8 cellular contexts compared by ENCODE assay signal in the genomic region with DNA sequence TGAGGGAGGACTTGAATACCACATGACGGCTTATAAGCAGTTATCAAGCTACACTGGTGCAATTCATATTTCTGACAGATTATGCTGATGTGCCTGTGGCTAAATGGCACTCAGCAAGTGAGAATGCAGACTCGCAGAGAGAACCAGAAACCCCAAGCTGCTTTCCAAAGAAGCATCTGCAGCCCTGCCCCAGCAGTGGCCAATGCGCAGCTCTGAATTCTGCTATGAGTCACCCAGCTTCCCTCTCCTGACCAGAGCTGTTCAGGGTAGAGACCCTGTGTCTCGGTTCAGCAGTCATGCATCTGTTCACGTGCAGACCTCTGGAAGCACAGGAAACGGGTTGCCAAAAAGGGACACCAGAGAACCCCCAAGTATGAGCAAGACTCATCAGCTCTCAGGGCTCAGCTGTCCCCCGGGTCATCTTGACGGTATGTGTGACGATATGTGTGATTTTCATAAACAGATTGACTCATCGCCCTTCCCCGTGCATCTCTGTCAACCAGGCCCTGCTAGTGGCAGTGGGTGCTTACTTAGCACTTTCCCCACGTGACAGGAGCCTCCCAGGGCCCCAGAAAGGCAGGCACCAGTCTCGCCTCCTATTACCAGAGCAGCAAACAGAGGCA.
DNase-seq lines count a peak whose midpoint lies in the region; ATAC-seq and TF ChIP-seq lines count a peak whose summit lies in the region.

No MANE protein-coding gene starts in this region.

- peak overlapping the region; percentile 99 for H3K27ac Mint-ChIP-seq in central memory CD8-positive, alpha-beta T cell (ENCODE audit: low read depth)

- no peak overlapping the region for H3K9ac ChIP-seq in DND-41 (ENCODE audit: low read depth, low read length)

- no peaks in the 10 kb centered on the region for H3K9me3 Mint-ChIP-seq in central memory CD8-positive, alpha-beta T cell

- H3K27me3 Mint-ChIP-seq in central memory CD8-positive, alpha-beta T cell, result no peaks in the 10 kb centered on the region

- TF ChIP-seq CTCF in DND-41 (IDR thresholded peaks at IDR 0.05; ENCODE audit: borderline replicate concordance, extremely low read depth, low read length, poor library complexity, severe bottlenecking) (no peak), lung (IDR thresholded peaks at IDR 0.05; ENCODE audit: control extremely low read depth, extremely low read depth) (no peak)

- no peaks in the 10 kb centered on the region for H3K27me3 ChIP-seq in DND-41 (ENCODE audit: insufficient read depth, low read length, poor library complexity)
- H3K27me3 ChIP-seq in lung (ENCODE audit: control insufficient read depth, insufficient read depth), result no peaks in the 10 kb centered on the region

- H3K36me3 ChIP-seq in DND-41 (ENCODE audit: insufficient read depth, low read length), result peaks cover 20% of the 10 kb centered on the region; the same call in 1 of the 2 replicates
- no peaks in the 10 kb centered on the region for H3K36me3 ChIP-seq in lung (ENCODE audit: control insufficient read depth in 2 of 2, insufficient read depth in 2 of 2, low read length in 2 of 2)

- H3K4me3 Mint-ChIP-seq in central memory CD8-positive, alpha-beta T cell, result peak overlapping the region; percentile 67

- no peaks in the 10 kb centered on the region for H3K9me3 ChIP-seq in DND-41 (ENCODE audit: insufficient read depth, low read length, severe bottlenecking)
- H3K9me3 ChIP-seq in lung (ENCODE audit: control insufficient read depth in 2 of 2, insufficient read depth in 1 of 2, low read length in 1 of 2), result no peaks in the 10 kb centered on the region

- peaks cover 77% of the 10 kb centered on the region for H3K79me2 ChIP-seq in DND-41 (ENCODE audit: insufficient read depth, low read length)

- H2AFZ ChIP-seq in DND-41 (ENCODE audit: low read depth, low read length), result no peak overlapping the region

- H3K27ac ChIP-seq in DND-41 (ENCODE audit: low read length), result no peak overlapping the region; the same call in 1 of the 2 replicates
- peak overlapping the region; percentile 57 to 92 for H3K27ac ChIP-seq in lung (ENCODE audit: low read depth in 1 of 2, low read length in 1 of 2)

- H3K36me3 Mint-ChIP-seq in central memory CD8-positive, alpha-beta T cell (ENCODE audit: insufficient read depth), result peaks cover 26% of the 10 kb centered on the region

- WGBS in lung, 2 donors, result 23 to 30% methylated on average over 13 of the region's 13 CpGs

- H4K20me1 ChIP-seq in DND-41 (ENCODE audit: insufficient read depth, low read length), result peaks cover 56% of the 10 kb centered on the region

- peaks cover 29% of the 10 kb centered on the region for H3K4me1 ChIP-seq in DND-41 (ENCODE audit: insufficient read depth, low read length)
- H3K4me1 ChIP-seq in lung (ENCODE audit: control insufficient read depth in 2 of 2, insufficient read depth in 2 of 2, low read length in 2 of 2), result peaks cover 23 to 69% of the 10 kb centered on the region in 2 donors

- no peak overlapping the region for H3K4me3 ChIP-seq in DND-41 (ENCODE audit: low read depth in 1 of 2, low read length in 2 of 2)
- H3K4me3 ChIP-seq in lung, result no peak overlapping the region

- no peak for DNase-seq in DND-41
- peak; percentile 82 to 90 for DNase-seq in Kasumi-1 (lab: John Stamatoyannopoulos, UW)
- peak; percentile 76 for DNase-seq in activated CD4-positive, alpha-beta T cell treated with anti-CD3 and anti-CD28 coated beads for 1 hour
- peak; percentile 63 to 91 for DNase-seq in central memory CD8-positive, alpha-beta T cell (ENCODE audit: low spot score in 2 of 2)
- peak; percentile 72 for DNase-seq in lung (ENCODE audit: low spot score)
- DNase-seq in stimulated activated CD8-positive, alpha-beta memory T cell treated with anti-CD3 and anti-CD28 coated beads, Interleukin-15, amount 100 ng/mL, for 48 hours (ENCODE audit: low read depth in 2 of 2), result peak; percentile 81 to 82
- no peak for DNase-seq in SW 1271 (lab: John Stamatoyannopoulos, UW)

- peak; percentile 43; the same call in 1 of the 3 replicates for ATAC-seq in DND-41 (ENCODE audit: insufficient read depth, low read depth)
- peak; percentile 95 for ATAC-seq in GM21717 (IDR thresholded peaks at IDR 0.05; ENCODE audit: unreplicated experiment)
- peak; percentile 95 for ATAC-seq in central memory CD8-positive, alpha-beta T cell (replicated peaks; ENCODE audit: extremely low read depth, poor library complexity, severe bottlenecking)
- peak; percentile 86 for ATAC-seq in lung (ENCODE audit: insufficient read depth, low FRiP score)

- H3K4me2 ChIP-seq in DND-41 (ENCODE audit: insufficient read depth, low read length), result no peak overlapping the region

- H3K4me1 Mint-ChIP-seq in central memory CD8-positive, alpha-beta T cell, result peaks cover 85% of the 10 kb centered on the region

Comparison
In these comparisons a context has a peak if more than half of its experiments do, and no peak if none do; other contexts are left out.
1. ATAC-seq: peak in every context shown above with its lines; median percentile 95 in GM21717; 95 in central memory CD8-positive, alpha-beta T cell; 86 in lung; 43 in DND-41.
2. DNase-seq: peak in Kasumi-1 (2 of 2), activated CD4-positive, alpha-beta T cell treated with anti-CD3 and anti-CD28 coated beads for 1 hour (single experiment), central memory CD8-positive, alpha-beta T cell (2 of 2), lung (single experiment) and stimulated activated CD8-positive, alpha-beta memory T cell treated with anti-CD3 and anti-CD28 coated beads, Interleukin-15, amount 100 ng/mL, for 48 hours (2 of 2); none in DND-41 (single experiment) and SW 1271 (0 of 2).